ENCODE assay signal across 7 cellular contexts in genomic region chrX:144134448-144135119, GRCh38.
A peak's percentile ranks its signal among the peaks of the same experiment; 100 is the strongest.
DNase-seq lines count a peak whose midpoint lies in the region; ATAC-seq, FAIRE-seq and TF ChIP-seq lines count a peak whose summit lies in the region.
"Not testable (repeated sequence)": the region's sequence is repeated elsewhere in the genome, so short reads cannot be mapped to it uniquely, and the experiment has no call there.

No MANE protein-coding gene starts in this region.

- H3K36me3 Mint-ChIP-seq in astrocyte (ENCODE audit: low read depth, unreplicated experiment): not testable (repeated sequence)

- not testable (repeated sequence) for H3K27me3 Mint-ChIP-seq in astrocyte (ENCODE audit: low read depth, unreplicated experiment)

- not testable (repeated sequence) for H3K4me3 ChIP-seq in IMR-90 (ENCODE audit: insufficient read depth, low read depth, low read length); astrocyte (ENCODE audit: insufficient read depth, low read depth, low read length); cardiac fibroblast (replicated peaks in 1 of 2; ENCODE audit: low read depth in 2 of 2, low read length in 2 of 2); fibroblast of pulmonary artery (replicated peaks; ENCODE audit: low read depth, low read length)

- BruUV-seq in IMR-90 (replicated peaks; lab: Mats Ljungman, UMichigan): not testable (repeated sequence)

- intact Hi-C loops in IMR-90 (cut with micrococcal nuclease); sciatic nerve (cut with DNase I): not testable (repeated sequence)

- H3K79me1 ChIP-seq in IMR-90 (ENCODE audit: low read depth in 1 of 2, low read length in 2 of 2): not testable (repeated sequence)

- dilution Hi-C loops in IMR-90 (cut with HindIII; ENCODE audit: low sequenced_read_pairs, unreplicated experiment): not testable (repeated sequence)

- not testable (repeated sequence) for H3K9me3 Mint-ChIP-seq in astrocyte (ENCODE audit: unreplicated experiment)

- TF ChIP-seq POLR2A in GM12891 (IDR thresholded peaks at IDR 0.05; ENCODE audit: low read depth, low read length); IMR-90 (IDR thresholded peaks at IDR 0.05; ENCODE audit: low read depth, low read length): not testable (repeated sequence)

- H4K5ac ChIP-seq in IMR-90 (ENCODE audit: low read depth, low read length): not testable (repeated sequence)

- not testable (repeated sequence) for H3K23ac ChIP-seq in IMR-90 (ENCODE audit: low read depth, low read length)

- H3K4me1 Mint-ChIP-seq in astrocyte (ENCODE audit: low read depth, unreplicated experiment): not testable (repeated sequence)

- not testable (repeated sequence) for H3K36me3 ChIP-seq in IMR-90 (ENCODE audit: control insufficient read depth, insufficient read depth, low read length); astrocyte (ENCODE audit: insufficient read depth, low read length)

- H3K27me3 ChIP-seq in IMR-90 (ENCODE audit: control insufficient read depth, insufficient read depth, low read length); astrocyte (ENCODE audit: insufficient read depth, low read length): not testable (repeated sequence)

- not testable (repeated sequence) for H3K4me3 Mint-ChIP-seq in astrocyte (ENCODE audit: unreplicated experiment)

- H2BK15ac ChIP-seq in IMR-90 (ENCODE audit: low read depth, low read length): not testable (repeated sequence)

- not testable (repeated sequence) for H2BK5ac ChIP-seq in IMR-90 (ENCODE audit: low read depth, low read length, poor library complexity, severe bottlenecking)

- H2AFZ ChIP-seq in IMR-90 (replicated peaks; ENCODE audit: low read length, poor library complexity); astrocyte (ENCODE audit: low read depth, low read length): not testable (repeated sequence)

- not testable (repeated sequence) for TF ChIP-seq CTCF in IMR-90 (conservative IDR thresholded peaks at IDR 0.05; ENCODE audit: low read depth, low read length); astrocyte (IDR thresholded peaks at IDR 0.05; ENCODE audit: insufficient read depth, low read depth, low read length); cardiac fibroblast (IDR thresholded peaks at IDR 0.05; ENCODE audit: low read depth, low read length); fibroblast of pulmonary artery (IDR thresholded peaks at IDR 0.05; ENCODE audit: low read length, missing control alignments)

- H3K4me1 ChIP-seq in IMR-90 (ENCODE audit: control insufficient read depth, insufficient read depth, low read length); astrocyte (ENCODE audit: insufficient read depth, low read length): not testable (repeated sequence)

- POLR2A ChIA-PET in IMR-90 (lab: Charles Lee; ENCODE audit: unreplicated experiment): not testable (repeated sequence)

- H3K14ac ChIP-seq in IMR-90 (replicated peaks; ENCODE audit: low read depth, low read length): not testable (repeated sequence)

- not testable (repeated sequence) for H3K9me3 ChIP-seq in IMR-90 (ENCODE audit: control insufficient read depth, insufficient read depth, low read length); astrocyte (ENCODE audit: insufficient read depth, low read depth, low read length)

- not testable (repeated sequence) for TF ChIP-seq RAD21 in IMR-90 (IDR thresholded peaks at IDR 0.05; ENCODE audit: low read length)

- not testable (repeated sequence) for H4K91ac ChIP-seq in IMR-90 (ENCODE audit: insufficient read depth, low read depth, low read length)

- H2BK20ac ChIP-seq in IMR-90 (ENCODE audit: low read depth, low read length): not testable (repeated sequence)

- H3K79me2 ChIP-seq in astrocyte (ENCODE audit: insufficient read depth, low read length): not testable (repeated sequence)

- not testable (repeated sequence) for H2BK120ac ChIP-seq in IMR-90 (ENCODE audit: low read depth, low read length)

- not testable (repeated sequence) for H4K20me1 ChIP-seq in IMR-90 (ENCODE audit: insufficient read depth, low read length); astrocyte (ENCODE audit: insufficient read depth, low read length)

- not testable (repeated sequence) for H4K8ac ChIP-seq in IMR-90 (ENCODE audit: low read depth in 2 of 2, low read length in 2 of 2)

- not testable (repeated sequence) for H3K9me1 ChIP-seq in IMR-90 (ENCODE audit: insufficient read depth, low read length)

- DNase-seq in GM12891 (ENCODE audit: insufficient read length, low spot score); IMR-90; astrocyte (ENCODE audit: low read depth); left lobe of liver (ENCODE audit: low spot score); sciatic nerve (ENCODE audit: low spot score): not testable (repeated sequence)
- peak; percentile 5 to 13 for DNase-seq in cardiac fibroblast (ENCODE audit: low read depth in 2 of 2)
- DNase-seq in fibroblast of pulmonary artery (ENCODE audit: low read depth): peak; percentile 1

- not testable (repeated sequence) for H3K27ac ChIP-seq in IMR-90 (ENCODE audit: insufficient read depth, low read length); astrocyte (ENCODE audit: low read depth, low read length)

- H3K4me2 ChIP-seq in IMR-90 (ENCODE audit: low read depth, low read length); astrocyte (ENCODE audit: low read length): not testable (repeated sequence)

- not testable (repeated sequence) for H2AK9ac ChIP-seq in IMR-90 (replicated peaks; ENCODE audit: low read depth, low read length, poor library complexity)

- not testable (repeated sequence) for H3K18ac ChIP-seq in IMR-90 (ENCODE audit: low read depth, low read length)

- peak; percentile 20 for FAIRE-seq in GM12891 (lab: Jason Lieb, UNC)
- peak; percentile 80 for FAIRE-seq in astrocyte (lab: Jason Lieb, UNC)

- CTCF ChIA-PET in IMR-90 (lab: Yijun Ruan, JAX): not testable (repeated sequence)

- no CpG with 5 or more reads among the region's 2 CpGs for WGBS in IMR-90 (ENCODE audit: extremely low coverage in 2 of 2, insufficient read length in 1 of 2), 2 experiments

- ATAC-seq in IMR-90 (ENCODE audit: low read depth) (peak; percentile 29), left lobe of liver (peak; percentile 89), sciatic nerve (peak; percentile 41)

- not testable (repeated sequence) for H3K4ac ChIP-seq in IMR-90 (ENCODE audit: low read depth, low read length)

- not testable (repeated sequence) for H2AK5ac ChIP-seq in IMR-90 (ENCODE audit: low read depth, low read length)

- not testable (repeated sequence) for H3K56ac ChIP-seq in IMR-90 (ENCODE audit: extremely low read depth, insufficient read depth, low read length)

- not testable (repeated sequence) for H3K9ac ChIP-seq in IMR-90 (ENCODE audit: low read depth, low read length); astrocyte (ENCODE audit: low read length)

- in situ Hi-C loops in IMR-90 (cut with MboI; ENCODE audit: low sequenced_read_pairs): not testable (repeated sequence)

- H3K27ac Mint-ChIP-seq in astrocyte (ENCODE audit: unreplicated experiment): not testable (repeated sequence)

Comparison
In these comparisons a context has a peak if more than half of its experiments do, and no peak if none do; other contexts are left out.
1. ATAC-seq: peak in every context shown above with its lines; median percentile 89 in left lobe of liver; 41 in sciatic nerve; 29 in IMR-90.